ENCODE assay signal across 23 cellular contexts in the genomic region with DNA sequence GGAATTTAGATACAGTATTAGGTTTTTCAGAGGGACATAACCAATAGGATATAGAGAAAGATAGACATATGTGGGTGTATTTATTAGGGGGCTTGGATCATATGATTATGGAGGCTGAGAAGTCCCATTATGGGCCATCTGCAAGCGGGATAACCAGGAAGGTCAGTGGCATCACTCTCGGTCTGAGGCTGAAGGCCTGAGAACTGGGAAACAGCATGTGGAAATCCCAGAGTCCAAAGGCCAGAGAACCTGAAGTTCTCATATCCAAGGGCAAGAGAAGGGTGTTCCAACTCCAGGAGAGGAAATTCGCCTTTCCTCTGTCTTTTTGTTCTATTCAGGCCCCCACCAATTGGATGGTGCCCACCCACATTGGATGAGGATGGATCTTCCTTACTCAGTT.
DNase-seq lines count a peak whose midpoint lies in the region; ATAC-seq lines count a peak whose summit lies in the region.
"Had no signal": no experiment of that assay in that cellular context is flagged by ENCODE, and none has a peak within 500 bp of the region (broad histone marks: within the 10 kb centered on the region; RNA-seq: fewer than 3 reads in every experiment).

No MANE protein-coding gene starts in this region.

- ATAC-seq in left lobe of liver (peak; percentile 61), GM19463 (IDR thresholded peaks at IDR 0.05; ENCODE audit: unreplicated experiment) (no peak)
- ATAC-seq: A549; CD8-positive, alpha-beta T cell had no signal

- DNase-seq in left lobe of liver (ENCODE audit: low spot score): no peak
- DNase-seq: 8988T; ACHN; AML-193; BE2C; C1 segment of cervical spinal cord; Caco-2; Calu3; CD4-positive, alpha-beta memory T cell; CD4-positive, alpha-beta T cell; CD4-positive, CD25-positive, alpha-beta regulatory T cell; CD8-positive, alpha-beta memory T cell; CD8-positive, alpha-beta T cell; COR-L47; DMS 273 treated with DMSO at 0.1 percent for 48 hours; DMS153; DMS53; DMS79; DMS79 treated with DMSO at 0.1 percent for 48 hours; DND-41; EL had no signal
